In genomic region chr3:184526158-184526483, GRCh38 we compare ENCODE assay signal across 8 cellular contexts. TPM values are rescaled to one million over a fixed set of nuclear protein-coding genes. Genes with fewer than 3 reads are reported as not detected.
DNase-seq lines count a peak whose midpoint lies in the region; ATAC-seq and TF ChIP-seq lines count a peak whose summit lies in the region.

No MANE protein-coding gene starts in this region.

- H3K36me3 Mint-ChIP-seq in Caco-2 (ENCODE audit: insufficient read depth, unreplicated experiment): no peaks in the 10 kb centered on the region

- in situ Hi-C loops in Panc1 (cut with HindIII; ENCODE audit: low pct_unique_long_range_greater_than_20kb, low sequenced_read_pairs): no loop called here

- H3K4me3 ChIP-seq in Caco-2 (ENCODE audit: low read depth, low read length) (no peak overlapping the region), Panc1 (ENCODE audit: low read depth in 2 of 2, low read length in 2 of 2) (no peak overlapping the region), esophagus muscularis mucosa (peak overlapping the region; percentile 47 to 56 (median 54)), parathyroid adenoma (ENCODE audit: low read depth, low read length) (peak overlapping the region; percentile 67)

- POLR2A ChIA-PET in Caco-2 (lab: Charles Lee) (interaction anchor here (0.6 kb wide), 1 partner anchor 1561 kb away, joined by 6 read pairs; no protein-coding TSS in a partner anchor), Panc1 (lab: Charles Lee) (no interaction called here)

- no peaks in the 10 kb centered on the region for H3K9me3 ChIP-seq in Caco-2
- H3K9me3 ChIP-seq in Panc1 (ENCODE audit: control insufficient read depth, insufficient read depth, low read depth, low read length): no peaks in the 10 kb centered on the region
- H3K9me3 ChIP-seq in esophagus muscularis mucosa: no peaks in the 10 kb centered on the region
- no peaks in the 10 kb centered on the region for H3K9me3 ChIP-seq in parathyroid adenoma (ENCODE audit: control insufficient read depth, low read length)

- H3K9ac ChIP-seq in parathyroid adenoma: no peak overlapping the region

- CTCF ChIA-PET in Caco-2 (lab: Charles Lee) (interaction anchor here (1.7 kb wide), 1 partner anchor 155 kb away, joined by 5 read pairs; no protein-coding TSS in a partner anchor), Panc1 (lab: Charles Lee) (interaction anchor here (0.7 kb wide), 1 partner anchor 12 kb away, joined by 4 read pairs; no protein-coding TSS in a partner anchor)

- no peak for TF ChIP-seq POLR2A in esophagus muscularis mucosa (IDR thresholded peaks at IDR 0.05; ENCODE audit: low read depth)

- ATAC-seq in Panc1 (peak; percentile 36; the same call in 1 of the 2 replicates), GM21447 (IDR thresholded peaks at IDR 0.05; ENCODE audit: unreplicated experiment) (no peak), GM18519 (IDR thresholded peaks at IDR 0.05; ENCODE audit: low FRiP score, unreplicated experiment) (no peak)

- H3K4me3 Mint-ChIP-seq in Caco-2 (ENCODE audit: unreplicated experiment): peak overlapping the region; percentile 37

- peaks cover 12% of the 10 kb centered on the region for H3K27me3 Mint-ChIP-seq in Caco-2 (ENCODE audit: insufficient read depth, unreplicated experiment)

- no peaks in the 10 kb centered on the region for H3K4me1 Mint-ChIP-seq in Caco-2 (ENCODE audit: low read depth, unreplicated experiment)

- H3K4me2 ChIP-seq in parathyroid adenoma (ENCODE audit: low read length): peak overlapping the region; percentile 68

- H3K79me2 ChIP-seq in parathyroid adenoma: no peaks in the 10 kb centered on the region

- H3K4me1 ChIP-seq in Caco-2 (no peaks in the 10 kb centered on the region), Panc1 (ENCODE audit: control insufficient read depth, insufficient read depth, low read length) (peaks cover 4% of the 10 kb centered on the region; the same call in 1 of the 2 replicates), esophagus muscularis mucosa (peaks cover 10 to 22% (median 16%) of the 10 kb centered on the region in 4 donors), parathyroid adenoma (no peaks in the 10 kb centered on the region)

- intact Hi-C loops in Caco-2 (cut with micrococcal nuclease; ENCODE audit: unreplicated experiment) (no loop called here), Panc1 (cut with micrococcal nuclease; ENCODE audit: unreplicated experiment) (no loop called here), esophagus muscularis mucosa (cut with DNase I) (no loop called here)

- H3K36me3 ChIP-seq in Caco-2 (ENCODE audit: control insufficient read depth, insufficient read depth, low read length) (no peaks in the 10 kb centered on the region), Panc1 (ENCODE audit: control insufficient read depth, insufficient read depth, low read length) (no peaks in the 10 kb centered on the region), esophagus muscularis mucosa (no peaks in the 10 kb centered on the region), parathyroid adenoma (ENCODE audit: control insufficient read depth, insufficient read depth, low read length) (no peaks in the 10 kb centered on the region)

- H3K27me3 ChIP-seq in Caco-2 (replicated peaks; ENCODE audit: control insufficient read depth, insufficient read depth, low read length): no peaks in the 10 kb centered on the region
- H3K27me3 ChIP-seq in Panc1 (ENCODE audit: control insufficient read depth, insufficient read depth, low read length): peaks cover 50% of the 10 kb centered on the region
- H3K27me3 ChIP-seq in esophagus muscularis mucosa: peaks cover 0 to 94% (median 30%) of the 10 kb centered on the region in 4 donors
- H3K27me3 ChIP-seq in parathyroid adenoma (ENCODE audit: control insufficient read depth, insufficient read depth, low read length): no peaks in the 10 kb centered on the region

- TF ChIP-seq CTCF in Caco-2 (IDR thresholded peaks at IDR 0.05; ENCODE audit: insufficient read depth in 1 of 2, low read depth in 1 of 2, low read length in 1 of 2, severe bottlenecking in 1 of 2, unreplicated experiment in 1 of 2): no peak
- TF ChIP-seq CTCF in Panc1 (IDR thresholded peaks at IDR 0.05): no peak
- no peak for TF ChIP-seq CTCF in esophagus muscularis mucosa (IDR thresholded peaks at IDR 0.05)
- TF ChIP-seq CTCF in parathyroid adenoma (IDR thresholded peaks at IDR 0.05): no peak

- DNase-seq in Caco-2 (no peak), Panc1 (ENCODE audit: low read depth, low spot score) (no peak), esophagus muscularis mucosa (ENCODE audit: extremely low spot score) (no peak), AML-193 (lab: John Stamatoyannopoulos, UW) (no peak), NCI-H1694 (lab: John Stamatoyannopoulos, UW) (no peak)

- no peak overlapping the region for H3K27ac ChIP-seq in Panc1 (ENCODE audit: low read length)
- peak overlapping the region in 1 of 4 donors; percentile 55 for H3K27ac ChIP-seq in esophagus muscularis mucosa (replicated peaks in 1 of 4)
- H3K27ac ChIP-seq in parathyroid adenoma: no peak overlapping the region

- no peak for TF ChIP-seq EP300 in esophagus muscularis mucosa (IDR thresholded peaks at IDR 0.05)

- peak overlapping the region; percentile 63 for H2AFZ ChIP-seq in parathyroid adenoma

- no peak overlapping the region for H3K27ac Mint-ChIP-seq in Caco-2 (ENCODE audit: unreplicated experiment)

- no peaks in the 10 kb centered on the region for H3K9me3 Mint-ChIP-seq in Caco-2 (ENCODE audit: unreplicated experiment)

- BruUV-seq in Caco-2 (replicated peaks; lab: Mats Ljungman, UMichigan) (no TSS peak), Panc1 (replicated peaks; lab: Mats Ljungman, UMichigan) (no TSS peak)

- 37% methylated on average over 7 of the region's 7 CpGs for WGBS in esophagus muscularis mucosa

RNA-seq across cellular contexts. Expression of gene EPHB3, which starts 35.5 kb away (rescaled TPM):
- total RNA-seq in Caco-2 (2022) (5.6 and 6.9 TPM in 2 replicates), Panc1 (2021; ENCODE audit: unreplicated experiment) (6.0 TPM), esophagus muscularis mucosa (1 to 10 TPM; 1.5 to 6.1 (median 3.5) TPM)
- 9.6 TPM for polyA plus RNA-seq in Panc1 (2012; ENCODE audit: insufficient read length)

Comparison
In these comparisons a context has a peak if more than half of its experiments do, and no peak if none do; other contexts are left out.
1. H3K4me3 ChIP-seq: peak in esophagus muscularis mucosa (4 of 4) and parathyroid adenoma (single experiment); none in Caco-2 (single experiment) and Panc1 (0 of 2).